Comparison of ENCODE assay signal across 8 cellular contexts in the genomic region with DNA sequence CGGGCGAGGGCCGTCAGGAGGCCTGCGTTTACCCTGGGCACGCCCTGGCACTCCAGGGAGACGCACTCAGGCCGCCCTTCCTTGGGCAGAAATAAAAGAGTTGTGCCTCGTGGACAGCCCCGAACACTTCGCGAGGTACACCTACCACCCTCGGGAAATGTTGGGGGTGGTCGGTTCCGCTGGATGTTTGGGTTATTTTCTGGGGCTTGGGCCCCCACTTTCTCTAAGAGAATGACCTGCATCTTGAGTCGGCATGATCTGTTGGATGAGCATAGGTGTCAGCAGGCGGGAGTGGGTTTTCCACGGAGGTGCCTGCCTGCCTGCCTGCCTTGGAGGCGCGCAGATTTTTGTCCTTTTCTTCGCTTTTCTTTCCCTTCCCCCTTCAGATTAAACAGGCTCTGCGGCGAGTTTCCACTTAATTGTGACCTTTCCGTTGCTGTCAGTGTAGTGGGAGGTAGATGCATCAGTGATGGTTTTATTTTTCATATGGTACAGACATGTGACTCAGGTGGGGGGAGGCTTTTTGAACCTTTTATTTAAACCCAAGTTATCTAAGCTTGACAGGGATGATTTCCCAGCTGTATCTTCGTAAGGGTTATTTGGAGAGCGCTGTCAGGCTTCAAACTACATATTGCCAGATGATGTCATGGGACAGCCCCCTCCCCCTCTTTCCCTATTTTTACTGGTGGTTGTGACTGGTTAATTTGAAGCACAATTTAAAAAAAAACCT. TPM values are rescaled to one million over a fixed set of nuclear protein-coding genes. Genes with fewer than 3 reads are reported as not detected.
A peak's percentile ranks its signal among the peaks of the same experiment; 100 is the strongest.
DNase-seq lines count a peak whose midpoint lies in the region; ATAC-seq, FAIRE-seq and TF ChIP-seq lines count a peak whose summit lies in the region.

No MANE protein-coding gene starts in this region.

- peak; percentile 43 for ATAC-seq in activated T-helper 17 cell treated with anti-CD3 and anti-CD28 coated beads, Interleukin-2, amount 50 U/mL, for 72 hours (replicated peaks)
- ATAC-seq in pancreas, result peak in 2 of 4 donors; percentile 1 to 2
- no peak for ATAC-seq in GM18868 (IDR thresholded peaks at IDR 0.05; ENCODE audit: unreplicated experiment)
- no peak for ATAC-seq in HG03521 (IDR thresholded peaks at IDR 0.05; ENCODE audit: unreplicated experiment)

- peaks cover 0 to 10% (median 6%) of the 10 kb centered on the region in 3 donors for H3K4me1 ChIP-seq in pancreas

- H3K27ac ChIP-seq in pancreas, result peak overlapping the region; percentile 98 to 100 (median 100)

- H3K27me3 Mint-ChIP-seq in activated T-helper 17 cell treated with anti-CD3 and anti-CD28 coated beads, Interleukin-2, amount 50 U/mL, for 72 hours, result no peaks in the 10 kb centered on the region

- peak overlapping the region; percentile 46 to 85 (median 58) for H3K4me3 ChIP-seq in pancreas

- H3K9me3 ChIP-seq in pancreas, result no peaks in the 10 kb centered on the region

- 4 to 6% methylated on average over 25 of the region's 25 CpGs for WGBS in pancreas, 2 donors

- TF ChIP-seq POLR2A in GM12892 (IDR thresholded peaks at IDR 0.05; ENCODE audit: low read depth, low read length), result no peak

- intact Hi-C loops in pancreas (cut with DNase I), result no loop called here

- no peaks in the 10 kb centered on the region for H3K36me3 ChIP-seq in pancreas

- peak; percentile 48 for FAIRE-seq in GM12892 (lab: Jason Lieb, UNC)
- FAIRE-seq in pancreas (lab: Jason Lieb, UNC), result no peak

- peak overlapping the region; percentile 82 for H3K27ac Mint-ChIP-seq in activated T-helper 17 cell treated with anti-CD3 and anti-CD28 coated beads, Interleukin-2, amount 50 U/mL, for 72 hours

- no peak for TF ChIP-seq CTCF in pancreas (IDR thresholded peaks at IDR 0.05)

- no peaks in the 10 kb centered on the region for H3K36me3 Mint-ChIP-seq in activated T-helper 17 cell treated with anti-CD3 and anti-CD28 coated beads, Interleukin-2, amount 50 U/mL, for 72 hours (ENCODE audit: low read depth)

- peak overlapping the region; percentile 80 for H3K4me3 Mint-ChIP-seq in activated T-helper 17 cell treated with anti-CD3 and anti-CD28 coated beads, Interleukin-2, amount 50 U/mL, for 72 hours

- H3K27me3 ChIP-seq in pancreas, result no peaks in the 10 kb centered on the region

- no peaks in the 10 kb centered on the region for H3K9me3 Mint-ChIP-seq in activated T-helper 17 cell treated with anti-CD3 and anti-CD28 coated beads, Interleukin-2, amount 50 U/mL, for 72 hours

- DNase-seq in GM12892 (ENCODE audit: insufficient read length) (no peak), NCI-H146 treated with DMSO at 0.1 percent for 48 hours (lab: John Stamatoyannopoulos, UW; ENCODE audit: unreplicated experiment) (peak; percentile 18), germinal center (ENCODE audit: low spot score) (peak; percentile 11), pancreas (peak in 1 of 6 donors; percentile 4), LoVo (ENCODE audit: low spot score) (no peak)

- peaks cover 6% of the 10 kb centered on the region for H3K4me1 Mint-ChIP-seq in activated T-helper 17 cell treated with anti-CD3 and anti-CD28 coated beads, Interleukin-2, amount 50 U/mL, for 72 hours

RNA-seq across cellular contexts. Expression of a gene that starts 0.7 kb away (rescaled TPM):
- polyA plus RNA-seq in GM12892 (2012; ENCODE audit: missing spikeins), result 1.5 TPM
- total RNA-seq in activated T-helper 17 cell treated with anti-CD3 and anti-CD28 coated beads, Interleukin-2, amount 50 U/mL, for 72 hours, result 1 to 10 TPM; 4.0 to 7.0 TPM
- 1 to 10 TPM; 3.6 to 7.8 (median 4.8) TPM for total RNA-seq in pancreas
- 1 to 10 TPM; 2.9 to 5.5 TPM for polyA plus RNA-seq in pancreas

Comparison
In these comparisons a context has a peak if more than half of its experiments do, and no peak if none do; other contexts are left out.
1. DNase-seq: peak in NCI-H146 treated with DMSO at 0.1 percent for 48 hours (single experiment) and germinal center (single experiment); none in GM12892 (single experiment) and LoVo (single experiment).